ENCODE assay signal across 15 cellular contexts in genomic region chr19:907183-907853, GRCh38. TPM values are rescaled to one million over a fixed set of nuclear protein-coding genes. Genes with fewer than 3 reads are reported as not detected.
DNase-seq lines count a peak whose midpoint lies in the region; ATAC-seq, FAIRE-seq and TF ChIP-seq lines count a peak whose summit lies in the region.
"Had no signal": no experiment of that assay in that cellular context is flagged by ENCODE, and none has a peak within 500 bp of the region (broad histone marks: within the 10 kb centered on the region; RNA-seq: fewer than 3 reads in every experiment).

No MANE protein-coding gene starts in this region.

- in situ Hi-C loops in GM13976 (cut with MboI; ENCODE audit: low sequenced_read_pairs, unreplicated experiment) = no loop called here

- no peak for FAIRE-seq in pancreas (lab: Jason Lieb, UNC)

- H3K4me1 ChIP-seq in pancreas = peaks cover 0 to 17% (median 0%) of the 10 kb centered on the region in 3 donors

- ATAC-seq in activated CD8-positive, alpha-beta T cell treated with anti-CD3 and anti-CD28 coated beads for 36 hours = peak; percentile 59
- ATAC-seq in memory B cell (ENCODE audit: low read depth) = peak; percentile 42
- no peak for ATAC-seq in pancreas

- no peaks in the 10 kb centered on the region for H3K9me3 ChIP-seq in pancreas

- intact Hi-C loops in CD14-positive monocyte (cut with micrococcal nuclease) = no loop called here
- intact Hi-C loops in activated CD8-positive, alpha-beta T cell treated with anti-CD3 and anti-CD28 coated beads for 36 hours (cut with micrococcal nuclease) = no loop called here
- intact Hi-C loops in pancreas (cut with DNase I) = loop anchor here in 1 of 3 donors (5.0 kb wide), 1 partner anchor 40 kb away; no protein-coding TSS in a partner anchor

- DNase-seq in CD14-positive monocyte (ENCODE audit: low spot score) (peak; percentile 75), GM13976 (ENCODE audit: low spot score) (peak; percentile 74), memory B cell (ENCODE audit: low spot score in 2 of 2) (peak; percentile 69 to 74), medulla oblongata (ENCODE audit: extremely low spot score) (no peak), pancreas (no peak), 8988T (no peak), COLO829 (ENCODE audit: low spot score) (no peak)
- DNase-seq in activated CD8-positive, alpha-beta T cell treated with anti-CD3 and anti-CD28 coated beads for 36 hours = peak; percentile 84
- DNase-seq: activated CD4-positive, CD25-positive, alpha-beta regulatory T cell treated with anti-CD3 and anti-CD28 coated beads, Interleukin-2, amount 50 U/mL, for 72 hours; amniotic stem cell; COR-L47; MV-4-11; NCI-H446 treated with DMSO at 0.1 percent for 48 hours had no signal

- CTCF ChIA-PET in activated CD8-positive, alpha-beta T cell treated with anti-CD3 and anti-CD28 coated beads for 36 hours (lab: Charles Lee) = interaction anchor here (1.1 to 1.4 kb wide), 2 partner anchors 45 to 77 kb away, joined by 3 read pairs; partner anchors contain the start of gene WDR18

- peak overlapping the region; percentile 59 to 96 (median 83) for H3K27ac Mint-ChIP-seq in CD14-positive monocyte
- peak overlapping the region; percentile 93 for H3K27ac Mint-ChIP-seq in activated CD8-positive, alpha-beta T cell treated with anti-CD3 and anti-CD28 coated beads for 36 hours
- H3K27ac Mint-ChIP-seq in memory B cell = peak overlapping the region; percentile 100

- peaks cover 44% of the 10 kb centered on the region for H3K4me1 Mint-ChIP-seq in CD14-positive monocyte
- peaks cover 57% of the 10 kb centered on the region for H3K4me1 Mint-ChIP-seq in activated CD8-positive, alpha-beta T cell treated with anti-CD3 and anti-CD28 coated beads for 36 hours (ENCODE audit: low read depth)
- H3K4me1 Mint-ChIP-seq in memory B cell = peaks cover 19% of the 10 kb centered on the region

- H3K36me3 ChIP-seq in pancreas = no peaks in the 10 kb centered on the region

- TF ChIP-seq CTCF in CD14-positive monocyte (IDR thresholded peaks at IDR 0.05) = no peak
- no peak for TF ChIP-seq CTCF in GM13976 (IDR thresholded peaks at IDR 0.05; ENCODE audit: borderline replicate concordance, control extremely low read depth, extremely low read depth, insufficient read depth, missing control alignments)
- no peak for TF ChIP-seq CTCF in activated CD8-positive, alpha-beta T cell treated with anti-CD3 and anti-CD28 coated beads for 36 hours (IDR thresholded peaks at IDR 0.05)
- no peak for TF ChIP-seq CTCF in pancreas (IDR thresholded peaks at IDR 0.05)

- H3K36me3 Mint-ChIP-seq in CD14-positive monocyte = peaks cover 13 to 43% of the 10 kb centered on the region in 2 donors
- peaks cover 10% of the 10 kb centered on the region for H3K36me3 Mint-ChIP-seq in activated CD8-positive, alpha-beta T cell treated with anti-CD3 and anti-CD28 coated beads for 36 hours (ENCODE audit: low read depth)
- H3K36me3 Mint-ChIP-seq in memory B cell = peaks cover 15% of the 10 kb centered on the region

- peaks cover 0 to 2% (median 0%) of the 10 kb centered on the region in 3 donors for H3K27me3 Mint-ChIP-seq in CD14-positive monocyte (ENCODE audit: low read depth in 3 of 3)
- no peaks in the 10 kb centered on the region for H3K27me3 Mint-ChIP-seq in activated CD8-positive, alpha-beta T cell treated with anti-CD3 and anti-CD28 coated beads for 36 hours
- H3K27me3 Mint-ChIP-seq in memory B cell = no peaks in the 10 kb centered on the region

- H3K27ac ChIP-seq in pancreas = peak overlapping the region in 1 of 4 donors; percentile 12

- H3K4me3 ChIP-seq in pancreas = no peak overlapping the region

- WGBS in pancreas, 2 donors = 85 to 89% methylated on average over 14 of the region's 14 CpGs

- no peaks in the 10 kb centered on the region for H3K27me3 ChIP-seq in pancreas

- POLR2A ChIA-PET in activated CD8-positive, alpha-beta T cell treated with anti-CD3 and anti-CD28 coated beads for 36 hours (lab: Charles Lee) = interaction anchor here (0.6 to 2.7 kb wide), 6 partner anchors 13 to 384 kb away, joined by 3 to 15 read pairs (median 4); partner anchors contain the start of genes MED16 and RNU6-9

- H3K9me3 Mint-ChIP-seq in CD14-positive monocyte (no peaks in the 10 kb centered on the region), memory B cell (no peaks in the 10 kb centered on the region)
- no peaks in the 10 kb centered on the region for H3K9me3 Mint-ChIP-seq in activated CD8-positive, alpha-beta T cell treated with anti-CD3 and anti-CD28 coated beads for 36 hours

- peak overlapping the region in 1 of 2 donors; percentile 55 for H3K4me3 Mint-ChIP-seq in CD14-positive monocyte
- no peak overlapping the region for H3K4me3 Mint-ChIP-seq in activated CD8-positive, alpha-beta T cell treated with anti-CD3 and anti-CD28 coated beads for 36 hours
- peak overlapping the region; percentile 82 for H3K4me3 Mint-ChIP-seq in memory B cell

RNA-seq across cellular contexts. Expression of gene R3HDM4, which starts 5.7 kb away (rescaled TPM):
- polyA plus RNA-seq in CD14-positive monocyte = 10 to 100 TPM; 78.7 to 99.9 TPM
- 10 to 100 TPM; 58.4 to 61.5 TPM for total RNA-seq in activated CD8-positive, alpha-beta T cell treated with anti-CD3 and anti-CD28 coated beads for 36 hours
- 10 to 100 TPM; 21.6 to 36.7 (median 29.2) TPM for total RNA-seq in pancreas
- 10 to 100 TPM; 56.0 to 57.2 TPM for polyA plus RNA-seq in pancreas

RNA-seq across cellular contexts. Expression of gene KISS1R, which starts 9.8 kb away (rescaled TPM):
- not detected for polyA plus RNA-seq in CD14-positive monocyte
- 10 to 100 TPM; 14.0 to 15.5 TPM for total RNA-seq in activated CD8-positive, alpha-beta T cell treated with anti-CD3 and anti-CD28 coated beads for 36 hours
- total RNA-seq in pancreas = 1 to 10 TPM in 1 of 6 donors, under 1 TPM in 4, not detected in 1; 0.16 to 1.0 (median 0.25) TPM
- polyA plus RNA-seq in pancreas = under 1 TPM in 1 of 2 donors, not detected in 1; 0.80 TPM
- total RNA-seq: lung microvascular endothelial cell, ureter had no signal

RNA-seq across cellular contexts. Expression of gene RNU6-9, which starts 14.0 kb away (rescaled TPM):
- polyA plus RNA-seq in CD14-positive monocyte = not detected
- not detected for total RNA-seq in activated CD8-positive, alpha-beta T cell treated with anti-CD3 and anti-CD28 coated beads for 36 hours
- total RNA-seq in pancreas = not detected
- not detected for polyA plus RNA-seq in pancreas
- total RNA-seq: lung microvascular endothelial cell, ureter had no signal

RNA-seq across cellular contexts. Expression of gene MED16, which starts 14.3 kb away (rescaled TPM):
- 10 to 100 TPM; 20.7 to 37.4 TPM for polyA plus RNA-seq in CD14-positive monocyte
- total RNA-seq in activated CD8-positive, alpha-beta T cell treated with anti-CD3 and anti-CD28 coated beads for 36 hours = 10 to 100 TPM; 37.6 to 37.8 TPM
- 10 to 100 TPM; 23.0 to 46.5 (median 33.5) TPM for total RNA-seq in pancreas
- polyA plus RNA-seq in pancreas = 100 to 1,000 TPM; 139 to 147 TPM

RNA-seq across cellular contexts. Expression of gene ARID3A, which starts 18.5 kb away (rescaled TPM):
- polyA plus RNA-seq in CD14-positive monocyte = 1 to 10 TPM; 2.1 to 3.2 TPM
- 10 to 100 TPM; 18.7 to 22.1 TPM for total RNA-seq in activated CD8-positive, alpha-beta T cell treated with anti-CD3 and anti-CD28 coated beads for 36 hours
- 1 to 10 TPM; 6.5 to 8.5 (median 7.3) TPM for total RNA-seq in pancreas
- polyA plus RNA-seq in pancreas = 1 to 10 TPM; 4.6 to 5.2 TPM

Comparison
In these comparisons a context has a peak if more than half of its experiments do, and no peak if none do; other contexts are left out.
1. DNase-seq: peak in CD14-positive monocyte (single experiment), GM13976 (single experiment), activated CD8-positive, alpha-beta T cell treated with anti-CD3 and anti-CD28 coated beads for 36 hours (single experiment) and memory B cell (2 of 2); none in medulla oblongata (single experiment), pancreas (0 of 6), 8988T (single experiment) and COLO829 (single experiment).
2. ATAC-seq: peak in activated CD8-positive, alpha-beta T cell treated with anti-CD3 and anti-CD28 coated beads for 36 hours (single experiment) and memory B cell (single experiment); none in pancreas (0 of 4).
3. RNA of gene KISS1R, which starts 9.8 kb away (total RNA-seq): 14.0 to 15.5 TPM in activated CD8-positive, alpha-beta T cell treated with anti-CD3 and anti-CD28 coated beads for 36 hours; 0.16 to 1.0 TPM in pancreas; every median in the first group is over 4 times any median in the second.
4. Peak in every context shown above with its lines, with median percentiles within 50 percentile points of each other: H3K27ac Mint-ChIP-seq.